ENCODE assay signal across 1 cellular context in the genomic region with DNA sequence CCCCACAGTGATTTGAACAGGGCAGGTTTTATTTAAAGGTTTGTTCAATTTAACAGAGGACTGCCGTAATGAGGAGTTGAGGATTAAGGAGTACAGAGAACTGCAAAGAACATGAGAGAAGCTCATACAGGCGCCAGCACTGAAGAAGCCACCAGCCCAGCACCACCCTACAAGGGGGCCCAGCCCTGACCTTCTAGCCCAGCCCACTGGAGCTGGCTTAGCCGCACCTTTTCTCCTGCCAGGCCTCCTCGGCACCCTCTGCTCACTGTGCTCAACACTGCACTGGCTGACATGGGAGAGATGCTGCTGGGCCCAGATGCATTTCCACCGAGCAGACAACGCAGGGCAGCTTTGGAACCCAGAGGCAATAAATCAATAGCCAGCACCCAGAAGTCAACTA.
TF ChIP-seq lines count a peak whose summit lies in the region.

No MANE protein-coding gene starts in this region.

TF ChIP-seq in K562, 482 proteins besides CTCF, POLR2A, EP300 and RAD21 (continued from another document):
- no peak for TF ChIP-seq CREB5 (CRISPR knock-in tag; IDR thresholded peaks at IDR 0.05)
- TF ChIP-seq GABPA (tag; conservative IDR thresholded peaks at IDR 0.05; ENCODE audit: low read depth), result no peak
- TF ChIP-seq HDAC8 (tag; IDR thresholded peaks at IDR 0.05), result no peak
- TF ChIP-seq GABPB2 (CRISPR knock-in tag; conservative IDR thresholded peaks at IDR 0.05), result no peak
- no peak for TF ChIP-seq CHCHD3 (CRISPR knock-in tag; IDR thresholded peaks at IDR 0.05)
- no peak for TF ChIP-seq RBM25 (IDR thresholded peaks at IDR 0.05; ENCODE audit: low read depth, low read length, severe bottlenecking)
- no peak for TF ChIP-seq NUFIP1 (IDR thresholded peaks at IDR 0.05; ENCODE audit: partially characterized antibody)
- no peak for TF ChIP-seq ZNF586 (CRISPR knock-in tag; conservative IDR thresholded peaks at IDR 0.05)
- TF ChIP-seq, protein P1, sequence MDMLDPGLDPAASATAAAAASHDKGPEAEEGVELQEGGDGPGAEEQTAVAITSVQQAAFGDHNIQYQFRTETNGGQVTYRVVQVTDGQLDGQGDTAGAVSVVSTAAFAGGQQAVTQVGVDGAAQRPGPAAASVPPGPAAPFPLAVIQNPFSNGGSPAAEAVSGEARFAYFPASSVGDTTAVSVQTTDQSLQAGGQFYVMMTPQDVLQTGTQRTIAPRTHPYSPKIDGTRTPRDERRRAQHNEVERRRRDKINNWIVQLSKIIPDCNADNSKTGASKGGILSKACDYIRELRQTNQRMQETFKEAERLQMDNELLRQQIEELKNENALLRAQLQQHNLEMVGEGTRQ (CRISPR knock-in tag; IDR thresholded peaks at IDR 0.05), result no peak
- no peak for TF ChIP-seq GTF2F1 (IDR thresholded peaks at IDR 0.05; ENCODE audit: low read depth, low read length)
- TF ChIP-seq EZH2 (IDR thresholded peaks at IDR 0.05; ENCODE audit: borderline replicate concordance, low read depth, low read length), result no peak
- TF ChIP-seq ZBTB12 (CRISPR knock-in tag; IDR thresholded peaks at IDR 0.05), result no peak
- TF ChIP-seq ZNF184 (CRISPR knock-in tag; IDR thresholded peaks at IDR 0.05), result no peak
- no peak for TF ChIP-seq FOXM1 (IDR thresholded peaks at IDR 0.05; ENCODE audit: low read depth)
- no peak for TF ChIP-seq FOXM1 (CRISPR knock-in tag; IDR thresholded peaks at IDR 0.05; ENCODE audit: low read depth)
